In the genomic region with DNA sequence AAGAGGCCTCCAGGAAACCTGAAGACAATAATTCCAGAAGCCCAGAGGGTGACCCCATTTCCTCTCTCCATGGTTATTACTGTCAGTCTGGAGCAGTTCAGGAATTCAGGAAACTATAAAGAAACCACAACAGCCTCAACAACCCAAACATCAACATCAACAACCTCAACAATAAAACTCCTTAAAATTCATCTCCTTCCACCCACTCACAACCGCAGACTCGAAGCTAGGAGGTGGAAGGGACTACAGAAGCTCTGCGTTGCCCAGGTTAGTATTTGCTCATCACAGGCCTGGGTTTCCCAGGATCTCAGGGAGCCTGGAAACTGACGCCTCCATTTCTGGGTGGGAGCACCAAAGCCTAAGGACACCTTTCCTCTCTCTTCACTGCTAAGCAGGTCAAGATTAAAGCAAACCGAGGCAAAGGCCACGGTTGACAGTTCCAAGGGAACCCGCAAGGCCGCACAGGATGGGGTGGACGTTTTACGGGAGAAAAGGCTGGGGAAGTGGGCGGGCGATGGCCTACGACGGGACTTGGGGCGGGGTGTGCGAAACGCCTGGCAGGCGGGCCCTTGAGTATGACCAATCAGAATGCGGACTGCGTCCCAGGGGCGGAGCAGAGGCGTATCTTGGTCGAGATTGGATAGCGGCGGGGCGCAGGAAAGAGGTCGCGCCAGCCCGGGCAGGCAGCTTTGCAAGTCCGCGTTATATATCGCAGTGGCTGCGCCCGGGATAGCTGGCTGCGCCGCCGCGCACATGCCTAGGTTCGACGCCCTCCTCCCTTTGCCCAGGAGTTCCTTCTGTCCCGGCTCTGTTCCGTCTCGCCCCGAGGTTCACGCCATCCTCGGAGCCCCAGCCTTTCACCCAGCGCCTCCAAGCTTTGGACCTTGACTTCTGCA, we compare ENCODE assay signal across 1 cellular context.
TF ChIP-seq lines count a peak whose summit lies in the region.

A gene with protein sequence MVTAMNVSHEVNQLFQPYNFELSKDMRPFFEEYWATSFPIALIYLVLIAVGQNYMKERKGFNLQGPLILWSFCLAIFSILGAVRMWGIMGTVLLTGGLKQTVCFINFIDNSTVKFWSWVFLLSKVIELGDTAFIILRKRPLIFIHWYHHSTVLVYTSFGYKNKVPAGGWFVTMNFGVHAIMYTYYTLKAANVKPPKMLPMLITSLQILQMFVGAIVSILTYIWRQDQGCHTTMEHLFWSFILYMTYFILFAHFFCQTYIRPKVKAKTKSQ (plus strand): TSS at position 654 of the 896 bp plus-strand sequence. CDS start 250 bp downstream, outside the sequence.

TF ChIP-seq in HepG2, 621 proteins besides CTCF, POLR2A, EP300 and RAD21 (continued from another document and continues in another):
- TF ChIP-seq, protein P1, sequence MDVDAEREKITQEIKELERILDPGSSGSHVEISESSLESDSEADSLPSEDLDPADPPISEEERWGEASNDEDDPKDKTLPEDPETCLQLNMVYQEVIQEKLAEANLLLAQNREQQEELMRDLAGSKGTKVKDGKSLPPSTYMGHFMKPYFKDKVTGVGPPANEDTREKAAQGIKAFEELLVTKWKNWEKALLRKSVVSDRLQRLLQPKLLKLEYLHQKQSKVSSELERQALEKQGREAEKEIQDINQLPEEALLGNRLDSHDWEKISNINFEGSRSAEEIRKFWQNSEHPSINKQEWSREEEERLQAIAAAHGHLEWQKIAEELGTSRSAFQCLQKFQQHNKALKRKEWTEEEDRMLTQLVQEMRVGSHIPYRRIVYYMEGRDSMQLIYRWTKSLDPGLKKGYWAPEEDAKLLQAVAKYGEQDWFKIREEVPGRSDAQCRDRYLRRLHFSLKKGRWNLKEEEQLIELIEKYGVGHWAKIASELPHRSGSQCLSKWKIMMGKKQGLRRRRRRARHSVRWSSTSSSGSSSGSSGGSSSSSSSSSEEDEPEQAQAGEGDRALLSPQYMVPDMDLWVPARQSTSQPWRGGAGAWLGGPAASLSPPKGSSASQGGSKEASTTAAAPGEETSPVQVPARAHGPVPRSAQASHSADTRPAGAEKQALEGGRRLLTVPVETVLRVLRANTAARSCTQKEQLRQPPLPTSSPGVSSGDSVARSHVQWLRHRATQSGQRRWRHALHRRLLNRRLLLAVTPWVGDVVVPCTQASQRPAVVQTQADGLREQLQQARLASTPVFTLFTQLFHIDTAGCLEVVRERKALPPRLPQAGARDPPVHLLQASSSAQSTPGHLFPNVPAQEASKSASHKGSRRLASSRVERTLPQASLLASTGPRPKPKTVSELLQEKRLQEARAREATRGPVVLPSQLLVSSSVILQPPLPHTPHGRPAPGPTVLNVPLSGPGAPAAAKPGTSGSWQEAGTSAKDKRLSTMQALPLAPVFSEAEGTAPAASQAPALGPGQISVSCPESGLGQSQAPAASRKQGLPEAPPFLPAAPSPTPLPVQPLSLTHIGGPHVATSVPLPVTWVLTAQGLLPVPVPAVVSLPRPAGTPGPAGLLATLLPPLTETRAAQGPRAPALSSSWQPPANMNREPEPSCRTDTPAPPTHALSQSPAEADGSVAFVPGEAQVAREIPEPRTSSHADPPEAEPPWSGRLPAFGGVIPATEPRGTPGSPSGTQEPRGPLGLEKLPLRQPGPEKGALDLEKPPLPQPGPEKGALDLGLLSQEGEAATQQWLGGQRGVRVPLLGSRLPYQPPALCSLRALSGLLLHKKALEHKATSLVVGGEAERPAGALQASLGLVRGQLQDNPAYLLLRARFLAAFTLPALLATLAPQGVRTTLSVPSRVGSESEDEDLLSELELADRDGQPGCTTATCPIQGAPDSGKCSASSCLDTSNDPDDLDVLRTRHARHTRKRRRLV (CRISPR knock-in tag; IDR thresholded peaks at IDR 0.05), result peak; percentile 76; the same call in 1 of the 2 replicates
- no peak for TF ChIP-seq GATA4 (IDR thresholded peaks at IDR 0.05; ENCODE audit: borderline replicate concordance, low read depth)
- TF ChIP-seq MAFG (CRISPR knock-in tag; IDR thresholded peaks at IDR 0.05), result peak; percentile 33; the same call in 1 of the 2 replicates
- no peak; the same call in 1 of the 2 replicates for TF ChIP-seq SATB2 (CRISPR knock-in tag; IDR thresholded peaks at IDR 0.05)
- no peak for TF ChIP-seq NFRKB (IDR thresholded peaks at IDR 0.05)
- TF ChIP-seq TBX2 (CRISPR knock-in tag; IDR thresholded peaks at IDR 0.05; ENCODE audit: borderline replicate concordance), result peak; percentile 83; the same call in 1 of the 2 replicates
- TF ChIP-seq RBAK (CRISPR knock-in tag; IDR thresholded peaks at IDR 0.05), result no peak
- TF ChIP-seq MLLT10 (CRISPR knock-in tag; IDR thresholded peaks at IDR 0.05), result no peak
- TF ChIP-seq, protein P2, sequence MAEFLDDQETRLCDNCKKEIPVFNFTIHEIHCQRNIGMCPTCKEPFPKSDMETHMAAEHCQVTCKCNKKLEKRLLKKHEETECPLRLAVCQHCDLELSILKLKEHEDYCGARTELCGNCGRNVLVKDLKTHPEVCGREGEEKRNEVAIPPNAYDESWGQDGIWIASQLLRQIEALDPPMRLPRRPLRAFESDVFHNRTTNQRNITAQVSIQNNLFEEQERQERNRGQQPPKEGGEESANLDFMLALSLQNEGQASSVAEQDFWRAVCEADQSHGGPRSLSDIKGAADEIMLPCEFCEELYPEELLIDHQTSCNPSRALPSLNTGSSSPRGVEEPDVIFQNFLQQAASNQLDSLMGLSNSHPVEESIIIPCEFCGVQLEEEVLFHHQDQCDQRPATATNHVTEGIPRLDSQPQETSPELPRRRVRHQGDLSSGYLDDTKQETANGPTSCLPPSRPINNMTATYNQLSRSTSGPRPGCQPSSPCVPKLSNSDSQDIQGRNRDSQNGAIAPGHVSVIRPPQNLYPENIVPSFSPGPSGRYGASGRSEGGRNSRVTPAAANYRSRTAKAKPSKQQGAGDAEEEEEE (CRISPR knock-in tag; IDR thresholded peaks at IDR 0.05; ENCODE audit: borderline replicate concordance), result peak; percentile 55; the same call in 1 of the 2 replicates
- TF ChIP-seq ZNF713 (CRISPR knock-in tag; IDR thresholded peaks at IDR 0.05), result no peak
- TF ChIP-seq DMAP1 (CRISPR knock-in tag; IDR thresholded peaks at IDR 0.05), result peak; percentile 50; the same call in 1 of the 2 replicates
- TF ChIP-seq NR2F6 (IDR thresholded peaks at IDR 0.05), result no peak
- TF ChIP-seq NR2F6 (CRISPR knock-in tag; IDR thresholded peaks at IDR 0.05), result no peak
- TF ChIP-seq, protein P3, sequence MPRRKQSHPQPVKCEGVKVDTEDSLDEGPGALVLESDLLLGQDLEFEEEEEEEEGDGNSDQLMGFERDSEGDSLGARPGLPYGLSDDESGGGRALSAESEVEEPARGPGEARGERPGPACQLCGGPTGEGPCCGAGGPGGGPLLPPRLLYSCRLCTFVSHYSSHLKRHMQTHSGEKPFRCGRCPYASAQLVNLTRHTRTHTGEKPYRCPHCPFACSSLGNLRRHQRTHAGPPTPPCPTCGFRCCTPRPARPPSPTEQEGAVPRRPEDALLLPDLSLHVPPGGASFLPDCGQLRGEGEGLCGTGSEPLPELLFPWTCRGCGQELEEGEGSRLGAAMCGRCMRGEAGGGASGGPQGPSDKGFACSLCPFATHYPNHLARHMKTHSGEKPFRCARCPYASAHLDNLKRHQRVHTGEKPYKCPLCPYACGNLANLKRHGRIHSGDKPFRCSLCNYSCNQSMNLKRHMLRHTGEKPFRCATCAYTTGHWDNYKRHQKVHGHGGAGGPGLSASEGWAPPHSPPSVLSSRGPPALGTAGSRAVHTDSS (CRISPR knock-in tag; conservative IDR thresholded peaks at IDR 0.05), result no peak
- TF ChIP-seq ZNF484 (CRISPR knock-in tag; IDR thresholded peaks at IDR 0.05; ENCODE audit: borderline replicate concordance, low read depth), result peak; percentile 89; the same call in 1 of the 2 replicates
- peak; percentile 84 for TF ChIP-seq REXO4 (CRISPR knock-in tag; IDR thresholded peaks at IDR 0.05; ENCODE audit: borderline replicate concordance)
- TF ChIP-seq, protein P4, sequence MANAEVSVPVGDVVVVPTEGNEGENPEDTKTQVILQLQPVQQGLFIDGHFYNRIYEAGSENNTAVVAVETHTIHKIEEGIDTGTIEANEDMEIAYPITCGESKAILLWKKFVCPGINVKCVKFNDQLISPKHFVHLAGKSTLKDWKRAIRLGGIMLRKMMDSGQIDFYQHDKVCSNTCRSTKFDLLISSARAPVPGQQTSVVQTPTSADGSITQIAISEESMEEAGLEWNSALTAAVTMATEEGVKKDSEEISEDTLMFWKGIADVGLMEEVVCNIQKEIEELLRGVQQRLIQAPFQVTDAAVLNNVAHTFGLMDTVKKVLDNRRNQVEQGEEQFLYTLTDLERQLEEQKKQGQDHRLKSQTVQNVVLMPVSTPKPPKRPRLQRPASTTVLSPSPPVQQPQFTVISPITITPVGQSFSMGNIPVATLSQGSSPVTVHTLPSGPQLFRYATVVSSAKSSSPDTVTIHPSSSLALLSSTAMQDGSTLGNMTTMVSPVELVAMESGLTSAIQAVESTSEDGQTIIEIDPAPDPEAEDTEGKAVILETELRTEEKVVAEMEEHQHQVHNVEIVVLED (CRISPR knock-in tag; IDR thresholded peaks at IDR 0.05; ENCODE audit: borderline replicate concordance), result peak; percentile 77; the same call in 1 of the 2 replicates
- TF ChIP-seq, protein P5, sequence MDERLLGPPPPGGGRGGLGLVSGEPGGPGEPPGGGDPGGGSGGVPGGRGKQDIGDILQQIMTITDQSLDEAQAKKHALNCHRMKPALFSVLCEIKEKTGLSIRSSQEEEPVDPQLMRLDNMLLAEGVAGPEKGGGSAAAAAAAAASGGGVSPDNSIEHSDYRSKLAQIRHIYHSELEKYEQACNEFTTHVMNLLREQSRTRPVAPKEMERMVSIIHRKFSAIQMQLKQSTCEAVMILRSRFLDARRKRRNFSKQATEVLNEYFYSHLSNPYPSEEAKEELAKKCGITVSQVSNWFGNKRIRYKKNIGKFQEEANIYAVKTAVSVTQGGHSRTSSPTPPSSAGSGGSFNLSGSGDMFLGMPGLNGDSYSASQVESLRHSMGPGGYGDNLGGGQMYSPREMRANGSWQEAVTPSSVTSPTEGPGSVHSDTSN (CRISPR knock-in tag; IDR thresholded peaks at IDR 0.05), result no peak
- TF ChIP-seq, protein P6, sequence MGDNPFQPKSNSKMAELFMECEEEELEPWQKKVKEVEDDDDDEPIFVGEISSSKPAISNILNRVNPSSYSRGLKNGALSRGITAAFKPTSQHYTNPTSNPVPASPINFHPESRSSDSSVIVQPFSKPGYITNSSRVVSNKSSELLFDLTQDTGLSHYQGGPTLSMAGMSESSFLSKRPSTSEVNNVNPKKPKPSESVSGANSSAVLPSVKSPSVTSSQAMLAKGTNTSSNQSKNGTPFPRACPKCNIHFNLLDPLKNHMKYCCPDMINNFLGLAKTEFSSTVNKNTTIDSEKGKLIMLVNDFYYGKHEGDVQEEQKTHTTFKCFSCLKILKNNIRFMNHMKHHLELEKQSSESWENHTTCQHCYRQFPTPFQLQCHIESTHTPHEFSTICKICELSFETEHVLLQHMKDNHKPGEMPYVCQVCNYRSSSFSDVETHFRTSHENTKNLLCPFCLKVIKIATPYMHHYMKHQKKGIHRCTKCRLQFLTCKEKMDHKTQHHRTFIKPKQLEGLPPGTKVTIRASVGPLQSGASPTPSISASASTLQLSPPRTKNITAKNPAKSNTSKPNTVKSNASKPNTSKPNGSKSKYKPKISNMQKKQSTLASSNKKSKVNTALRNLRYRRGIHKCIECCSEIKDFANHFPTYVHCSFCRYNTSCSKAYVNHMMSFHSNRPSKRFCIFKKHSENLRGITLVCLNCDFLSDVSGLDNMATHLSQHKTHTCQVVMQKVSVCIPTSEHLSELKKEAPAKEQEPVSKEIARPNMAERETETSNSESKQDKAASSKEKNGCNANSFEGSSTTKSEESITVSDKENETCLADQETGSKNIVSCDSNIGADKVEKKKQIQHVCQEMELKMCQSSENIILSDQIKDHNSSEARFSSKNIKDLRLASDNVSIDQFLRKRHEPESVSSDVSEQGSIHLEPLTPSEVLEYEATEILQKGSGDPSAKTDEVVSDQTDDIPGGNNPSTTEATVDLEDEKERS (CRISPR knock-in tag; IDR thresholded peaks at IDR 0.05), result no peak
- TF ChIP-seq, protein P7, sequence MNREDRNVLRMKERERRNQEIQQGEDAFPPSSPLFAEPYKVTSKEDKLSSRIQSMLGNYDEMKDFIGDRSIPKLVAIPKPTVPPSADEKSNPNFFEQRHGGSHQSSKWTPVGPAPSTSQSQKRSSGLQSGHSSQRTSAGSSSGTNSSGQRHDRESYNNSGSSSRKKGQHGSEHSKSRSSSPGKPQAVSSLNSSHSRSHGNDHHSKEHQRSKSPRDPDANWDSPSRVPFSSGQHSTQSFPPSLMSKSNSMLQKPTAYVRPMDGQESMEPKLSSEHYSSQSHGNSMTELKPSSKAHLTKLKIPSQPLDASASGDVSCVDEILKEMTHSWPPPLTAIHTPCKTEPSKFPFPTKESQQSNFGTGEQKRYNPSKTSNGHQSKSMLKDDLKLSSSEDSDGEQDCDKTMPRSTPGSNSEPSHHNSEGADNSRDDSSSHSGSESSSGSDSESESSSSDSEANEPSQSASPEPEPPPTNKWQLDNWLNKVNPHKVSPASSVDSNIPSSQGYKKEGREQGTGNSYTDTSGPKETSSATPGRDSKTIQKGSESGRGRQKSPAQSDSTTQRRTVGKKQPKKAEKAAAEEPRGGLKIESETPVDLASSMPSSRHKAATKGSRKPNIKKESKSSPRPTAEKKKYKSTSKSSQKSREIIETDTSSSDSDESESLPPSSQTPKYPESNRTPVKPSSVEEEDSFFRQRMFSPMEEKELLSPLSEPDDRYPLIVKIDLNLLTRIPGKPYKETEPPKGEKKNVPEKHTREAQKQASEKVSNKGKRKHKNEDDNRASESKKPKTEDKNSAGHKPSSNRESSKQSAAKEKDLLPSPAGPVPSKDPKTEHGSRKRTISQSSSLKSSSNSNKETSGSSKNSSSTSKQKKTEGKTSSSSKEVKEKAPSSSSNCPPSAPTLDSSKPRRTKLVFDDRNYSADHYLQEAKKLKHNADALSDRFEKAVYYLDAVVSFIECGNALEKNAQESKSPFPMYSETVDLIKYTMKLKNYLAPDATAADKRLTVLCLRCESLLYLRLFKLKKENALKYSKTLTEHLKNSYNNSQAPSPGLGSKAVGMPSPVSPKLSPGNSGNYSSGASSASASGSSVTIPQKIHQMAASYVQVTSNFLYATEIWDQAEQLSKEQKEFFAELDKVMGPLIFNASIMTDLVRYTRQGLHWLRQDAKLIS (CRISPR knock-in tag; IDR thresholded peaks at IDR 0.05), result no peak
